Comparison of ENCODE assay signal across 8 cellular contexts in genomic region chr10:116743266-116744064, GRCh38. TPM values are rescaled to one million over a fixed set of nuclear protein-coding genes. Genes with fewer than 3 reads are reported as not detected.
DNase-seq lines count a peak whose midpoint lies in the region; ATAC-seq and TF ChIP-seq lines count a peak whose summit lies in the region.

No MANE protein-coding gene starts in this region.

- peaks cover 79% of the 10 kb centered on the region for H3K27me3 Mint-ChIP-seq in activated naive CD4-positive, alpha-beta T cell treated with anti-CD3 and anti-CD28 coated beads, Interleukin-2, amount 10 ng/mL, durations not matched to agents 7 days and 5 days
- no peaks in the 10 kb centered on the region for H3K27me3 Mint-ChIP-seq in MCF 10A (ENCODE audit: insufficient read depth, unreplicated experiment)
- H3K27me3 Mint-ChIP-seq in mesothelial cell of epicardium (ENCODE audit: low read depth), result peaks cover 63% of the 10 kb centered on the region

- intact Hi-C loops in MCF 10A (cut with micrococcal nuclease), result loop anchor here (2.0 kb wide), 1 partner anchor 61 kb away; no protein-coding TSS in a partner anchor

- peaks cover 4% of the 10 kb centered on the region for H3K4me1 Mint-ChIP-seq in activated naive CD4-positive, alpha-beta T cell treated with anti-CD3 and anti-CD28 coated beads, Interleukin-2, amount 10 ng/mL, durations not matched to agents 7 days and 5 days
- peaks cover 7% of the 10 kb centered on the region for H3K4me1 Mint-ChIP-seq in MCF 10A (ENCODE audit: insufficient read depth, unreplicated experiment)
- H3K4me1 Mint-ChIP-seq in mesothelial cell of epicardium, result peaks cover 4% of the 10 kb centered on the region

- H3K27me3 ChIP-seq in upper lobe of left lung, result peaks cover 0 to 19% (median 10%) of the 10 kb centered on the region in 4 donors

- peaks cover 11 to 27% (median 20%) of the 10 kb centered on the region in 4 donors for H3K4me1 ChIP-seq in upper lobe of left lung

- TF ChIP-seq EP300 in upper lobe of left lung (IDR thresholded peaks at IDR 0.05), result no peak

- CTCF ChIA-PET in activated naive CD4-positive, alpha-beta T cell treated with anti-CD3 and anti-CD28 coated beads, Interleukin-2, amount 10 ng/mL, durations not matched to agents 7 days and 5 days (lab: Charles Lee), result no interaction called here
- CTCF ChIA-PET in MCF 10A (lab: Yijun Ruan, JAX), result interaction anchor here (0.6 to 2.3 kb wide), 5 partner anchors 26 to 737 kb away, joined by 3 to 9 read pairs (median 3); no protein-coding TSS in a partner anchor

- H3K4me3 Mint-ChIP-seq in activated naive CD4-positive, alpha-beta T cell treated with anti-CD3 and anti-CD28 coated beads, Interleukin-2, amount 10 ng/mL, durations not matched to agents 7 days and 5 days, result peak overlapping the region; percentile 31
- H3K4me3 Mint-ChIP-seq in MCF 10A (ENCODE audit: unreplicated experiment), result peak overlapping the region; percentile 71
- H3K4me3 Mint-ChIP-seq in mesothelial cell of epicardium, result peak overlapping the region; percentile 67

- H3K27ac Mint-ChIP-seq in activated naive CD4-positive, alpha-beta T cell treated with anti-CD3 and anti-CD28 coated beads, Interleukin-2, amount 10 ng/mL, durations not matched to agents 7 days and 5 days, result no peak overlapping the region
- H3K27ac Mint-ChIP-seq in MCF 10A (ENCODE audit: low read depth, unreplicated experiment) (no peak overlapping the region), mesothelial cell of epicardium (peak overlapping the region; percentile 66)

- H3K27ac ChIP-seq in upper lobe of left lung, result peak overlapping the region; percentile 74 to 89 (median 84)

- 47 to 51% methylated on average over 23 to 24 of the region's 24 CpGs for WGBS in upper lobe of left lung, 2 donors

- no peak for TF ChIP-seq CTCF in MCF 10A (IDR thresholded peaks at IDR 0.05; ENCODE audit: unreplicated experiment)
- no peak for TF ChIP-seq CTCF in mesothelial cell of epicardium (IDR thresholded peaks at IDR 0.05; ENCODE audit: unreplicated experiment)
- TF ChIP-seq CTCF in upper lobe of left lung (IDR thresholded peaks at IDR 0.05), result no peak

- DNase-seq in activated naive CD4-positive, alpha-beta T cell treated with anti-CD3 and anti-CD28 coated beads, Interleukin-2, amount 10 ng/mL, durations not matched to agents 7 days and 5 days, result no peak
- no peak for DNase-seq in activated naive CD4-positive, alpha-beta T cell treated with anti-CD3 and anti-CD28 coated beads, Interleukin-2, amount 50 U/mL, for 16 hours
- no peak for DNase-seq in MCF 10A (ENCODE audit: unreplicated experiment)
- no peak for DNase-seq in mesothelial cell of epicardium (ENCODE audit: low spot score in 2 of 2, unreplicated experiment in 2 of 2)
- DNase-seq in upper lobe of left lung, result no peak
- no peak for DNase-seq in GM19240 (ENCODE audit: insufficient read length, low spot score)

- BruUV-seq in MCF 10A (replicated peaks; lab: Mats Ljungman, UMichigan), result no TSS peak

- H3K9me3 ChIP-seq in upper lobe of left lung, result no peaks in the 10 kb centered on the region

- H3K36me3 Mint-ChIP-seq in activated naive CD4-positive, alpha-beta T cell treated with anti-CD3 and anti-CD28 coated beads, Interleukin-2, amount 10 ng/mL, durations not matched to agents 7 days and 5 days, result peaks cover 2% of the 10 kb centered on the region
- H3K36me3 Mint-ChIP-seq in MCF 10A (ENCODE audit: insufficient read depth, unreplicated experiment), result no peaks in the 10 kb centered on the region
- no peaks in the 10 kb centered on the region for H3K36me3 Mint-ChIP-seq in mesothelial cell of epicardium

- no peak for ATAC-seq in upper lobe of left lung (ENCODE audit: low FRiP score in 2 of 2)
- no peak for ATAC-seq in GM21526 (IDR thresholded peaks at IDR 0.05; ENCODE audit: low FRiP score, unreplicated experiment)
- ATAC-seq in GM19035 (IDR thresholded peaks at IDR 0.05; ENCODE audit: unreplicated experiment), result no peak

- no peak for TF ChIP-seq POLR2A in upper lobe of left lung (IDR thresholded peaks at IDR 0.05)

- peak overlapping the region; percentile 16 to 82 (median 72) for H3K4me3 ChIP-seq in upper lobe of left lung

- H3K36me3 ChIP-seq in upper lobe of left lung, result no peaks in the 10 kb centered on the region

- POLR2A ChIA-PET in MCF 10A (lab: Yijun Ruan, JAX), result interaction anchor here (0.8 to 1.9 kb wide), 9 partner anchors 10 to 46 kb away, joined by 3 to 29 read pairs (median 5); no protein-coding TSS in a partner anchor

- H3K9me3 Mint-ChIP-seq in activated naive CD4-positive, alpha-beta T cell treated with anti-CD3 and anti-CD28 coated beads, Interleukin-2, amount 10 ng/mL, durations not matched to agents 7 days and 5 days, result no peaks in the 10 kb centered on the region
- H3K9me3 Mint-ChIP-seq in MCF 10A (ENCODE audit: unreplicated experiment) (no peaks in the 10 kb centered on the region), mesothelial cell of epicardium (no peaks in the 10 kb centered on the region)

RNA-seq across cellular contexts. Expression of gene HSPA12A, which starts 1.1 kb away (rescaled TPM):
- total RNA-seq in MCF 10A (2022) (9.1 and 13.1 TPM in 2 replicates), mesothelial cell of epicardium (10.7 to 13.7 TPM (median 11.8 TPM) in 3 replicates), upper lobe of left lung (10 to 100 TPM in 2 of 6 donors, 1 to 10 TPM in 4; 4.2 to 11.6 (median 6.1) TPM)
